1 cellular context compared by ENCODE assay signal in the genomic region with DNA sequence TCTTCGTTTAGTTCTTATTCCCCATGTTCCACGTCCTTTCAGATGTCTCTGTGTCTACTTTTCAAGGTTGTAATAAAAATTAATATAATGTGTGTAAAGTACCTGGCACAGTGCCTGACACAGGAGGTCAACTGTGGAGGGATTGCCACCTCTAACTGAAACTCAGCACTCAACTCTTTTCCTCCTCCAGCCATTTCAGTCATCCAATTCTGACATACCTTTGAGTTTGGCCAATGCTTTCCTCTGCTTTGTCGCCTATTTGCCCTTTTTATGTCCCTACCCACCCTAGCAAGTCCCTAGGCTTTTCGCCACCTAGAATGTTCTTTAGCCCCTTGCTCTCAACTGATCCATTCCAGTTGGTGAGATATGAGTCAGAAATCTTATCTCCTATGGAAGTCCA.
TF ChIP-seq lines count a peak whose summit lies in the region.

No MANE protein-coding gene starts in this region.

TF ChIP-seq in GM12878, 131 proteins besides CTCF, POLR2A, EP300 and RAD21 (continues in another document):
- peak; percentile 44 for TF ChIP-seq RELA (IDR thresholded peaks at IDR 0.05; ENCODE audit: borderline replicate concordance, partially characterized antibody)
- no peak for TF ChIP-seq GABPA (IDR thresholded peaks at IDR 0.05; ENCODE audit: low read depth)
- TF ChIP-seq, protein P1, sequence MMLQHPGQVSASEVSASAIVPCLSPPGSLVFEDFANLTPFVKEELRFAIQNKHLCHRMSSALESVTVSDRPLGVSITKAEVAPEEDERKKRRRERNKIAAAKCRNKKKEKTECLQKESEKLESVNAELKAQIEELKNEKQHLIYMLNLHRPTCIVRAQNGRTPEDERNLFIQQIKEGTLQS (IDR thresholded peaks at IDR 0.05; ENCODE audit: borderline replicate concordance, extremely low read depth, low read depth, low read length): no peak
- 0 out of 2 replicates have a peak, but pooled peaks have one; percentile 15 for TF ChIP-seq BCL11A (IDR thresholded peaks at IDR 0.05; ENCODE audit: low read depth, low read length)
- TF ChIP-seq HCFC1 (IDR thresholded peaks at IDR 0.05; ENCODE audit: low read length): no peak
- TF ChIP-seq, protein P2, sequence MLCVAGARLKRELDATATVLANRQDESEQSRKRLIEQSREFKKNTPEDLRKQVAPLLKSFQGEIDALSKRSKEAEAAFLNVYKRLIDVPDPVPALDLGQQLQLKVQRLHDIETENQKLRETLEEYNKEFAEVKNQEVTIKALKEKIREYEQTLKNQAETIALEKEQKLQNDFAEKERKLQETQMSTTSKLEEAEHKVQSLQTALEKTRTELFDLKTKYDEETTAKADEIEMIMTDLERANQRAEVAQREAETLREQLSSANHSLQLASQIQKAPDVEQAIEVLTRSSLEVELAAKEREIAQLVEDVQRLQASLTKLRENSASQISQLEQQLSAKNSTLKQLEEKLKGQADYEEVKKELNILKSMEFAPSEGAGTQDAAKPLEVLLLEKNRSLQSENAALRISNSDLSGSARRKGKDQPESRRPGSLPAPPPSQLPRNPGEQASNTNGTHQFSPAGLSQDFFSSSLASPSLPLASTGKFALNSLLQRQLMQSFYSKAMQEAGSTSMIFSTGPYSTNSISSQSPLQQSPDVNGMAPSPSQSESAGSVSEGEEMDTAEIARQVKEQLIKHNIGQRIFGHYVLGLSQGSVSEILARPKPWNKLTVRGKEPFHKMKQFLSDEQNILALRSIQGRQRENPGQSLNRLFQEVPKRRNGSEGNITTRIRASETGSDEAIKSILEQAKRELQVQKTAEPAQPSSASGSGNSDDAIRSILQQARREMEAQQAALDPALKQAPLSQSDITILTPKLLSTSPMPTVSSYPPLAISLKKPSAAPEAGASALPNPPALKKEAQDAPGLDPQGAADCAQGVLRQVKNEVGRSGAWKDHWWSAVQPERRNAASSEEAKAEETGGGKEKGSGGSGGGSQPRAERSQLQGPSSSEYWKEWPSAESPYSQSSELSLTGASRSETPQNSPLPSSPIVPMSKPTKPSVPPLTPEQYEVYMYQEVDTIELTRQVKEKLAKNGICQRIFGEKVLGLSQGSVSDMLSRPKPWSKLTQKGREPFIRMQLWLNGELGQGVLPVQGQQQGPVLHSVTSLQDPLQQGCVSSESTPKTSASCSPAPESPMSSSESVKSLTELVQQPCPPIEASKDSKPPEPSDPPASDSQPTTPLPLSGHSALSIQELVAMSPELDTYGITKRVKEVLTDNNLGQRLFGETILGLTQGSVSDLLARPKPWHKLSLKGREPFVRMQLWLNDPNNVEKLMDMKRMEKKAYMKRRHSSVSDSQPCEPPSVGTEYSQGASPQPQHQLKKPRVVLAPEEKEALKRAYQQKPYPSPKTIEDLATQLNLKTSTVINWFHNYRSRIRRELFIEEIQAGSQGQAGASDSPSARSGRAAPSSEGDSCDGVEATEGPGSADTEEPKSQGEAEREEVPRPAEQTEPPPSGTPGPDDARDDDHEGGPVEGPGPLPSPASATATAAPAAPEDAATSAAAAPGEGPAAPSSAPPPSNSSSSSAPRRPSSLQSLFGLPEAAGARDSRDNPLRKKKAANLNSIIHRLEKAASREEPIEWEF (IDR thresholded peaks at IDR 0.05; ENCODE audit: insufficient replicate concordance, low read depth, low read length): no peak
- TF ChIP-seq BHLHE40 (IDR thresholded peaks at IDR 0.05; ENCODE audit: borderline replicate concordance in 1 of 2, low read depth in 2 of 2, low read length in 1 of 2): no peak
- no peak for TF ChIP-seq SREBF2 (IDR thresholded peaks at IDR 0.05; ENCODE audit: low read length)
- TF ChIP-seq, protein P3, sequence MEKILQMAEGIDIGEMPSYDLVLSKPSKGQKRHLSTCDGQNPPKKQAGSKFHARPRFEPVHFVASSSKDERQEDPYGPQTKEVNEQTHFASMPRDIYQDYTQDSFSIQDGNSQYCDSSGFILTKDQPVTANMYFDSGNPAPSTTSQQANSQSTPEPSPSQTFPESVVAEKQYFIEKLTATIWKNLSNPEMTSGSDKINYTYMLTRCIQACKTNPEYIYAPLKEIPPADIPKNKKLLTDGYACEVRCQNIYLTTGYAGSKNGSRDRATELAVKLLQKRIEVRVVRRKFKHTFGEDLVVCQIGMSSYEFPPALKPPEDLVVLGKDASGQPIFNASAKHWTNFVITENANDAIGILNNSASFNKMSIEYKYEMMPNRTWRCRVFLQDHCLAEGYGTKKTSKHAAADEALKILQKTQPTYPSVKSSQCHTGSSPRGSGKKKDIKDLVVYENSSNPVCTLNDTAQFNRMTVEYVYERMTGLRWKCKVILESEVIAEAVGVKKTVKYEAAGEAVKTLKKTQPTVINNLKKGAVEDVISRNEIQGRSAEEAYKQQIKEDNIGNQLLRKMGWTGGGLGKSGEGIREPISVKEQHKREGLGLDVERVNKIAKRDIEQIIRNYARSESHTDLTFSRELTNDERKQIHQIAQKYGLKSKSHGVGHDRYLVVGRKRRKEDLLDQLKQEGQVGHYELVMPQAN (conservative IDR thresholded peaks at IDR 0.05): no peak
- peak; percentile 26; the same call in 1 of the 2 replicates for TF ChIP-seq HDGF (IDR thresholded peaks at IDR 0.05)
- no peak for TF ChIP-seq HDAC6 (IDR thresholded peaks at IDR 0.05; ENCODE audit: unreplicated experiment)
- TF ChIP-seq, protein P4, sequence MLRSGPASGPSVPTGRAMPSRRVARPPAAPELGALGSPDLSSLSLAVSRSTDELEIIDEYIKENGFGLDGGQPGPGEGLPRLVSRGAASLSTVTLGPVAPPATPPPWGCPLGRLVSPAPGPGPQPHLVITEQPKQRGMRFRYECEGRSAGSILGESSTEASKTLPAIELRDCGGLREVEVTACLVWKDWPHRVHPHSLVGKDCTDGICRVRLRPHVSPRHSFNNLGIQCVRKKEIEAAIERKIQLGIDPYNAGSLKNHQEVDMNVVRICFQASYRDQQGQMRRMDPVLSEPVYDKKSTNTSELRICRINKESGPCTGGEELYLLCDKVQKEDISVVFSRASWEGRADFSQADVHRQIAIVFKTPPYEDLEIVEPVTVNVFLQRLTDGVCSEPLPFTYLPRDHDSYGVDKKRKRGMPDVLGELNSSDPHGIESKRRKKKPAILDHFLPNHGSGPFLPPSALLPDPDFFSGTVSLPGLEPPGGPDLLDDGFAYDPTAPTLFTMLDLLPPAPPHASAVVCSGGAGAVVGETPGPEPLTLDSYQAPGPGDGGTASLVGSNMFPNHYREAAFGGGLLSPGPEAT (IDR thresholded peaks at IDR 0.05; ENCODE audit: low read depth): no peak
- TF ChIP-seq, protein P5, sequence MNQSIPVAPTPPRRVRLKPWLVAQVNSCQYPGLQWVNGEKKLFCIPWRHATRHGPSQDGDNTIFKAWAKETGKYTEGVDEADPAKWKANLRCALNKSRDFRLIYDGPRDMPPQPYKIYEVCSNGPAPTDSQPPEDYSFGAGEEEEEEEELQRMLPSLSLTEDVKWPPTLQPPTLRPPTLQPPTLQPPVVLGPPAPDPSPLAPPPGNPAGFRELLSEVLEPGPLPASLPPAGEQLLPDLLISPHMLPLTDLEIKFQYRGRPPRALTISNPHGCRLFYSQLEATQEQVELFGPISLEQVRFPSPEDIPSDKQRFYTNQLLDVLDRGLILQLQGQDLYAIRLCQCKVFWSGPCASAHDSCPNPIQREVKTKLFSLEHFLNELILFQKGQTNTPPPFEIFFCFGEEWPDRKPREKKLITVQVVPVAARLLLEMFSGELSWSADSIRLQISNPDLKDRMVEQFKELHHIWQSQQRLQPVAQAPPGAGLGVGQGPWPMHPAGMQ (IDR thresholded peaks at IDR 0.05; ENCODE audit: borderline replicate concordance): no peak
- TF ChIP-seq, protein P6, sequence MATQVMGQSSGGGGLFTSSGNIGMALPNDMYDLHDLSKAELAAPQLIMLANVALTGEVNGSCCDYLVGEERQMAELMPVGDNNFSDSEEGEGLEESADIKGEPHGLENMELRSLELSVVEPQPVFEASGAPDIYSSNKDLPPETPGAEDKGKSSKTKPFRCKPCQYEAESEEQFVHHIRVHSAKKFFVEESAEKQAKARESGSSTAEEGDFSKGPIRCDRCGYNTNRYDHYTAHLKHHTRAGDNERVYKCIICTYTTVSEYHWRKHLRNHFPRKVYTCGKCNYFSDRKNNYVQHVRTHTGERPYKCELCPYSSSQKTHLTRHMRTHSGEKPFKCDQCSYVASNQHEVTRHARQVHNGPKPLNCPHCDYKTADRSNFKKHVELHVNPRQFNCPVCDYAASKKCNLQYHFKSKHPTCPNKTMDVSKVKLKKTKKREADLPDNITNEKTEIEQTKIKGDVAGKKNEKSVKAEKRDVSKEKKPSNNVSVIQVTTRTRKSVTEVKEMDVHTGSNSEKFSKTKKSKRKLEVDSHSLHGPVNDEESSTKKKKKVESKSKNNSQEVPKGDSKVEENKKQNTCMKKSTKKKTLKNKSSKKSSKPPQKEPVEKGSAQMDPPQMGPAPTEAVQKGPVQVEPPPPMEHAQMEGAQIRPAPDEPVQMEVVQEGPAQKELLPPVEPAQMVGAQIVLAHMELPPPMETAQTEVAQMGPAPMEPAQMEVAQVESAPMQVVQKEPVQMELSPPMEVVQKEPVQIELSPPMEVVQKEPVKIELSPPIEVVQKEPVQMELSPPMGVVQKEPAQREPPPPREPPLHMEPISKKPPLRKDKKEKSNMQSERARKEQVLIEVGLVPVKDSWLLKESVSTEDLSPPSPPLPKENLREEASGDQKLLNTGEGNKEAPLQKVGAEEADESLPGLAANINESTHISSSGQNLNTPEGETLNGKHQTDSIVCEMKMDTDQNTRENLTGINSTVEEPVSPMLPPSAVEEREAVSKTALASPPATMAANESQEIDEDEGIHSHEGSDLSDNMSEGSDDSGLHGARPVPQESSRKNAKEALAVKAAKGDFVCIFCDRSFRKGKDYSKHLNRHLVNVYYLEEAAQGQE (IDR thresholded peaks at IDR 0.05; ENCODE audit: low read depth, low read length): no peak
- TF ChIP-seq SPI1 (IDR thresholded peaks at IDR 0.05; ENCODE audit: borderline replicate concordance, insufficient read depth, low read depth, low read length): no peak
- peak; percentile 31; the same call in 1 of the 2 replicates for TF ChIP-seq NR2F1 (conservative IDR thresholded peaks at IDR 0.05)
- TF ChIP-seq JUNB (IDR thresholded peaks at IDR 0.05): peak; percentile 14; the same call in 1 of the 2 replicates
- TF ChIP-seq TBL1XR1 (IDR thresholded peaks at IDR 0.05; ENCODE audit: low read depth, low read length): no peak
- TF ChIP-seq BMI1 (IDR thresholded peaks at IDR 0.05; ENCODE audit: borderline replicate concordance): no peak
- TF ChIP-seq CBFB (IDR thresholded peaks at IDR 0.05; ENCODE audit: low read depth): no peak
- 0 out of 2 replicates have a peak, but pooled peaks have one; percentile 25 for TF ChIP-seq ZBED1 (IDR thresholded peaks at IDR 0.05; ENCODE audit: borderline replicate concordance)
- TF ChIP-seq FOS (IDR thresholded peaks at IDR 0.05; ENCODE audit: borderline replicate concordance, extremely low read depth, insufficient read length): no peak
- no peak for TF ChIP-seq HDAC2 (IDR thresholded peaks at IDR 0.05)
- TF ChIP-seq CHD2 (IDR thresholded peaks at IDR 0.05; ENCODE audit: borderline replicate concordance, low read depth, low read length): no peak
- TF ChIP-seq, protein P7, sequence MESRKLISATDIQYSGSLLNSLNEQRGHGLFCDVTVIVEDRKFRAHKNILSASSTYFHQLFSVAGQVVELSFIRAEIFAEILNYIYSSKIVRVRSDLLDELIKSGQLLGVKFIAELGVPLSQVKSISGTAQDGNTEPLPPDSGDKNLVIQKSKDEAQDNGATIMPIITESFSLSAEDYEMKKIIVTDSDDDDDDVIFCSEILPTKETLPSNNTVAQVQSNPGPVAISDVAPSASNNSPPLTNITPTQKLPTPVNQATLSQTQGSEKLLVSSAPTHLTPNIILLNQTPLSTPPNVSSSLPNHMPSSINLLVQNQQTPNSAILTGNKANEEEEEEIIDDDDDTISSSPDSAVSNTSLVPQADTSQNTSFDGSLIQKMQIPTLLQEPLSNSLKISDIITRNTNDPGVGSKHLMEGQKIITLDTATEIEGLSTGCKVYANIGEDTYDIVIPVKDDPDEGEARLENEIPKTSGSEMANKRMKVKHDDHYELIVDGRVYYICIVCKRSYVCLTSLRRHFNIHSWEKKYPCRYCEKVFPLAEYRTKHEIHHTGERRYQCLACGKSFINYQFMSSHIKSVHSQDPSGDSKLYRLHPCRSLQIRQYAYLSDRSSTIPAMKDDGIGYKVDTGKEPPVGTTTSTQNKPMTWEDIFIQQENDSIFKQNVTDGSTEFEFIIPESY (IDR thresholded peaks at IDR 0.05): no peak
- TF ChIP-seq, protein P8, sequence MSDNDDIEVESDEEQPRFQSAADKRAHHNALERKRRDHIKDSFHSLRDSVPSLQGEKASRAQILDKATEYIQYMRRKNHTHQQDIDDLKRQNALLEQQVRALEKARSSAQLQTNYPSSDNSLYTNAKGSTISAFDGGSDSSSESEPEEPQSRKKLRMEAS (IDR thresholded peaks at IDR 0.05; ENCODE audit: low read depth, low read length): no peak
- no peak for TF ChIP-seq RAD51 (IDR thresholded peaks at IDR 0.05)
- TF ChIP-seq, protein P9, sequence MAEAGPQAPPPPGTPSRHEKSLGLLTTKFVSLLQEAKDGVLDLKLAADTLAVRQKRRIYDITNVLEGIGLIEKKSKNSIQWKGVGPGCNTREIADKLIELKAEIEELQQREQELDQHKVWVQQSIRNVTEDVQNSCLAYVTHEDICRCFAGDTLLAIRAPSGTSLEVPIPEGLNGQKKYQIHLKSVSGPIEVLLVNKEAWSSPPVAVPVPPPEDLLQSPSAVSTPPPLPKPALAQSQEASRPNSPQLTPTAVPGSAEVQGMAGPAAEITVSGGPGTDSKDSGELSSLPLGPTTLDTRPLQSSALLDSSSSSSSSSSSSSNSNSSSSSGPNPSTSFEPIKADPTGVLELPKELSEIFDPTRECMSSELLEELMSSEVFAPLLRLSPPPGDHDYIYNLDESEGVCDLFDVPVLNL (IDR thresholded peaks at IDR 0.05; ENCODE audit: low read depth, low read length): no peak
- TF ChIP-seq TAF1 (IDR thresholded peaks at IDR 0.05; ENCODE audit: borderline replicate concordance, low read depth, low read length): 0 out of 2 replicates have a peak, but pooled peaks have one; percentile 35
- TF ChIP-seq, protein P10, sequence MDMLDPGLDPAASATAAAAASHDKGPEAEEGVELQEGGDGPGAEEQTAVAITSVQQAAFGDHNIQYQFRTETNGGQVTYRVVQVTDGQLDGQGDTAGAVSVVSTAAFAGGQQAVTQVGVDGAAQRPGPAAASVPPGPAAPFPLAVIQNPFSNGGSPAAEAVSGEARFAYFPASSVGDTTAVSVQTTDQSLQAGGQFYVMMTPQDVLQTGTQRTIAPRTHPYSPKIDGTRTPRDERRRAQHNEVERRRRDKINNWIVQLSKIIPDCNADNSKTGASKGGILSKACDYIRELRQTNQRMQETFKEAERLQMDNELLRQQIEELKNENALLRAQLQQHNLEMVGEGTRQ (IDR thresholded peaks at IDR 0.05; ENCODE audit: borderline replicate concordance, low read depth, low read length): no peak
- TF ChIP-seq POLR2AphosphoS5 (IDR thresholded peaks at IDR 0.05; ENCODE audit: low read length): 0 out of 2 replicates have a peak, but pooled peaks have one; percentile 39
- peak; percentile 12; the same call in 1 of the 2 replicates for TF ChIP-seq NBN (IDR thresholded peaks at IDR 0.05)
- TF ChIP-seq PML (IDR thresholded peaks at IDR 0.05; ENCODE audit: low read length): no peak
- TF ChIP-seq, protein P11, sequence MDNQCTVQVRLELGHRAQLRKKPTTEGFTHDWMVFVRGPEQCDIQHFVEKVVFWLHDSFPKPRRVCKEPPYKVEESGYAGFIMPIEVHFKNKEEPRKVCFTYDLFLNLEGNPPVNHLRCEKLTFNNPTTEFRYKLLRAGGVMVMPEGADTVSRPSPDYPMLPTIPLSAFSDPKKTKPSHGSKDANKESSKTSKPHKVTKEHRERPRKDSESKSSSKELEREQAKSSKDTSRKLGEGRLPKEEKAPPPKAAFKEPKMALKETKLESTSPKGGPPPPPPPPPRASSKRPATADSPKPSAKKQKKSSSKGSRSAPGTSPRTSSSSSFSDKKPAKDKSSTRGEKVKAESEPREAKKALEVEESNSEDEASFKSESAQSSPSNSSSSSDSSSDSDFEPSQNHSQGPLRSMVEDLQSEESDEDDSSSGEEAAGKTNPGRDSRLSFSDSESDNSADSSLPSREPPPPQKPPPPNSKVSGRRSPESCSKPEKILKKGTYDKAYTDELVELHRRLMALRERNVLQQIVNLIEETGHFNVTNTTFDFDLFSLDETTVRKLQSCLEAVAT (IDR thresholded peaks at IDR 0.05): 0 out of 2 replicates have a peak, but pooled peaks have one; percentile 12
- no peak for TF ChIP-seq FOXM1 (IDR thresholded peaks at IDR 0.05; ENCODE audit: low read depth, low read length)
